In the genomic region with DNA sequence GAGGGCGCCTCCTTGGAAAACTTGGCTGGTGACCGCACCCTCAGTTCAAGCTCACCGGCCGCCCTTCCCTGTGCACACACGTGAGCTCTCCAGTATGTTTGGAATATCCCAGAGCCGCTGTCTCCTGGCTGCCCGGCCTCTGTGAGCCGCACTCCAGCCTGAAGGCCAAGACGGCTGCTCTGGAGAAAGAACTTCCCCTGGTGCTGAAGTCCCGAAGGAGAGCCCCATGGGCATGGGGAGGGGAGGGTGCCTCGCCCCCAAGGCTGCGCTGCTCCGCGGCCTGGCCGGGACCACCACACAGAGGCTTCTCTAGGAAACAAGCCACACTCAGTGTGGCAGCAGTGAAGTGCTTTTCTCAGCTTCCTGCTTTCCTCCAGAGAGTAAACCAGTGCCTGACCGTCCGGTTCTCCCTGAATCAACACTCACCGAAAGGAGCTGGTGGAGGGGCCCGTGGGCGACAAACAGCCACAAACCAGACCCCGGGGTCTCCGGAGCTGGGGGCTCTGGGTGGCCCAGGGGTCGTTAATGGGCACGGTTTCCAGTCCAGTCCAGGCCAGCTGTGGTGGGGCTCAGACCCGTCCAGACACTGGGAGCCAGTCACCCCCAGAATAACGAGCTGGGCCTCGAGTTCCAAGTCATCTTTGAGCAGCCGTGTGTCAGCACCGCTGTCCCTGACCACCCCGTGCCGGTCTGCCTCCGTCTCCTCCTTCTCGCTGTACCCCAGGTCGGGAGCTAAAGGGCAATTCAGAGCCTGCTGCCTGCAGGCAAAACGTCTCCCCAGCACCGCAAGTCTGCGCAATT, we compare ENCODE assay signal across 2 cellular contexts.
TF ChIP-seq lines count a peak whose summit lies in the region.

No MANE protein-coding gene starts in this region.

TF ChIP-seq in HepG2, 621 proteins besides CTCF, POLR2A, EP300 and RAD21:
- TF ChIP-seq POLR2G (IDR thresholded peaks at IDR 0.05; ENCODE audit: low read depth, low read length) (no peak), TCF7L2 (IDR thresholded peaks at IDR 0.05; ENCODE audit: low read depth, low read length) (no peak), NBN (conservative IDR thresholded peaks at IDR 0.05) (no peak), ZNF180 (CRISPR knock-in tag; IDR thresholded peaks at IDR 0.05; ENCODE audit: borderline replicate concordance, low read depth) (no peak), ZNF431 (CRISPR knock-in tag; IDR thresholded peaks at IDR 0.05; ENCODE audit: borderline replicate concordance, low read depth) (no peak), ZFP36L2 (CRISPR knock-in tag; IDR thresholded peaks at IDR 0.05) (no peak), SP140L (CRISPR knock-in tag; IDR thresholded peaks at IDR 0.05; ENCODE audit: borderline replicate concordance) (no peak), FOXA3 (CRISPR knock-in tag; IDR thresholded peaks at IDR 0.05) (no peak), MBD4 (IDR thresholded peaks at IDR 0.05; ENCODE audit: borderline replicate concordance, low read length) (no peak), KMT2A (CRISPR knock-in tag; IDR thresholded peaks at IDR 0.05) (no peak), HDAC1 (CRISPR knock-in tag; IDR thresholded peaks at IDR 0.05) (no peak), NCOA5 (CRISPR knock-in tag; IDR thresholded peaks at IDR 0.05) (no peak), HNRNPUL1 (IDR thresholded peaks at IDR 0.05; ENCODE audit: low read depth, low read length) (no peak), ZSCAN22 (CRISPR knock-in tag; IDR thresholded peaks at IDR 0.05) (no peak)
- TF ChIP-seq, protein P1, sequence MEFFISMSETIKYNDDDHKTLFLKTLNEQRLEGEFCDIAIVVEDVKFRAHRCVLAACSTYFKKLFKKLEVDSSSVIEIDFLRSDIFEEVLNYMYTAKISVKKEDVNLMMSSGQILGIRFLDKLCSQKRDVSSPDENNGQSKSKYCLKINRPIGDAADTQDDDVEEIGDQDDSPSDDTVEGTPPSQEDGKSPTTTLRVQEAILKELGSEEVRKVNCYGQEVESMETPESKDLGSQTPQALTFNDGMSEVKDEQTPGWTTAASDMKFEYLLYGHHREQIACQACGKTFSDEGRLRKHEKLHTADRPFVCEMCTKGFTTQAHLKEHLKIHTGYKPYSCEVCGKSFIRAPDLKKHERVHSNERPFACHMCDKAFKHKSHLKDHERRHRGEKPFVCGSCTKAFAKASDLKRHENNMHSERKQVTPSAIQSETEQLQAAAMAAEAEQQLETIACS (CRISPR knock-in tag; IDR thresholded peaks at IDR 0.05): no peak
- TF ChIP-seq, protein P2, sequence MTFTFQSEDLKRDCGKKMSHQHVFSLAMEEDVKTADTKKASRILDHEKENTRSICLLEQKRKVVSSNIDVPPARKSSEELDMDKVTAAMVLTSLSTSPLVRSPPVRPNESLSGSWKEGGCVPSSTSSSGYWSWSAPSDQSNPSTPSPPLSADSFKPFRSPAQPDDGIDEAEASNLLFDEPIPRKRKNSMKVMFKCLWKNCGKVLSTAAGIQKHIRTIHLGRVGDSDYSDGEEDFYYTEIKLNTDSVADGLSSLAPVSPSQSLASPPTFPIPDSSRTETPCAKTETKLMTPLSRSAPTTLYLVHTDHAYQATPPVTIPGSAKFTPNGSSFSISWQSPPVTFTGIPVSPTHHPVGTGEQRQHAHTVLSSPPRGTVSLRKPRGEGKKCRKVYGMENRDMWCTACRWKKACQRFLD (CRISPR knock-in tag; IDR thresholded peaks at IDR 0.05; ENCODE audit: borderline replicate concordance): no peak
- TF ChIP-seq, protein P3, sequence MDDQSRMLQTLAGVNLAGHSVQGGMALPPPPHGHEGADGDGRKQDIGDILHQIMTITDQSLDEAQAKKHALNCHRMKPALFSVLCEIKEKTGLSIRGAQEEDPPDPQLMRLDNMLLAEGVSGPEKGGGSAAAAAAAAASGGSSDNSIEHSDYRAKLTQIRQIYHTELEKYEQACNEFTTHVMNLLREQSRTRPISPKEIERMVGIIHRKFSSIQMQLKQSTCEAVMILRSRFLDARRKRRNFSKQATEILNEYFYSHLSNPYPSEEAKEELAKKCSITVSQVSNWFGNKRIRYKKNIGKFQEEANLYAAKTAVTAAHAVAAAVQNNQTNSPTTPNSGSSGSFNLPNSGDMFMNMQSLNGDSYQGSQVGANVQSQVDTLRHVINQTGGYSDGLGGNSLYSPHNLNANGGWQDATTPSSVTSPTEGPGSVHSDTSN (CRISPR knock-in tag; IDR thresholded peaks at IDR 0.05; ENCODE audit: borderline replicate concordance): no peak

TF ChIP-seq in K562, 482 proteins besides CTCF, POLR2A, EP300 and RAD21:
- TF ChIP-seq KLF13 (tag; IDR thresholded peaks at IDR 0.05; ENCODE audit: borderline replicate concordance, low read depth) (no peak), HNRNPLL (IDR thresholded peaks at IDR 0.05; ENCODE audit: low read depth, low read length, poor library complexity, severe bottlenecking) (peak; percentile 78)
- TF ChIP-seq, protein P4, sequence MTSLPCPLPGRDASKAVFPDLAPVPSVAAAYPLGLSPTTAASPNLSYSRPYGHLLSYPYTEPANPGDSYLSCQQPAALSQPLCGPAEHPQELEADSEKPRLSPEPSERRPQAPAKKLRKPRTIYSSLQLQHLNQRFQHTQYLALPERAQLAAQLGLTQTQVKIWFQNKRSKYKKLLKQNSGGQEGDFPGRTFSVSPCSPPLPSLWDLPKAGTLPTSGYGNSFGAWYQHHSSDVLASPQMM (CRISPR knock-in tag; IDR thresholded peaks at IDR 0.05): no peak
